1 cellular context compared by ENCODE assay signal in the genomic region with DNA sequence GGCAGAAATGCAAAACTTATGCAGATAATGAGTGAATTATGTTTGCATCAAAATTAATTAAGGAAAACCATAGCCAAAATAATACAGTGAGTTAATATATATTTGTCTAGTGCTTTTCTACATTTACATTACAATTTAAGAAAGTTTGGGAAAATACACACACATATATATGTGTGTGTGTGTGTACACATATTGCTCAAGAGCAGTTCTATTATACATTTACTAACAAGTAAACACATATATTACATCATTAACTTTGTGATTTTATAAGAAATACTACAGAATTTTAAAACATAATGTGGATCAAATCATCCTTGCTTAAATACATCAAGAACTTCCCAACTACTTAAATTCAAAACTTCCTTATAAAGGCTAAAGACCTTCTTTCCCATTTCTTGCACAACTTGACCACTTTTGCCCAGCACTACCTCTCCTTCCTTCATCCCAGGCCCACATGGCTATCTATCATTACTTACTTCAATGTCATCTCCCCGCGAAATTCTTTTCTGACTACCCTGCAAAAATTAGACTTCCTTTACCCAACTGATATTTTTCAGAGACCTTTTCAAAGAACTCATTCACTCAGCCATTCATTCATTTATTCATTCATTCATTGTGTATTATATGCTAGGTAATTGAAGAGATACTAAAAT.
TF ChIP-seq lines count a peak whose summit lies in the region.

No MANE protein-coding gene starts in this region.

TF ChIP-seq in WTC11, 78 proteins besides CTCF, POLR2A, EP300 and RAD21 (continued from another document):
- TF ChIP-seq, protein P1, sequence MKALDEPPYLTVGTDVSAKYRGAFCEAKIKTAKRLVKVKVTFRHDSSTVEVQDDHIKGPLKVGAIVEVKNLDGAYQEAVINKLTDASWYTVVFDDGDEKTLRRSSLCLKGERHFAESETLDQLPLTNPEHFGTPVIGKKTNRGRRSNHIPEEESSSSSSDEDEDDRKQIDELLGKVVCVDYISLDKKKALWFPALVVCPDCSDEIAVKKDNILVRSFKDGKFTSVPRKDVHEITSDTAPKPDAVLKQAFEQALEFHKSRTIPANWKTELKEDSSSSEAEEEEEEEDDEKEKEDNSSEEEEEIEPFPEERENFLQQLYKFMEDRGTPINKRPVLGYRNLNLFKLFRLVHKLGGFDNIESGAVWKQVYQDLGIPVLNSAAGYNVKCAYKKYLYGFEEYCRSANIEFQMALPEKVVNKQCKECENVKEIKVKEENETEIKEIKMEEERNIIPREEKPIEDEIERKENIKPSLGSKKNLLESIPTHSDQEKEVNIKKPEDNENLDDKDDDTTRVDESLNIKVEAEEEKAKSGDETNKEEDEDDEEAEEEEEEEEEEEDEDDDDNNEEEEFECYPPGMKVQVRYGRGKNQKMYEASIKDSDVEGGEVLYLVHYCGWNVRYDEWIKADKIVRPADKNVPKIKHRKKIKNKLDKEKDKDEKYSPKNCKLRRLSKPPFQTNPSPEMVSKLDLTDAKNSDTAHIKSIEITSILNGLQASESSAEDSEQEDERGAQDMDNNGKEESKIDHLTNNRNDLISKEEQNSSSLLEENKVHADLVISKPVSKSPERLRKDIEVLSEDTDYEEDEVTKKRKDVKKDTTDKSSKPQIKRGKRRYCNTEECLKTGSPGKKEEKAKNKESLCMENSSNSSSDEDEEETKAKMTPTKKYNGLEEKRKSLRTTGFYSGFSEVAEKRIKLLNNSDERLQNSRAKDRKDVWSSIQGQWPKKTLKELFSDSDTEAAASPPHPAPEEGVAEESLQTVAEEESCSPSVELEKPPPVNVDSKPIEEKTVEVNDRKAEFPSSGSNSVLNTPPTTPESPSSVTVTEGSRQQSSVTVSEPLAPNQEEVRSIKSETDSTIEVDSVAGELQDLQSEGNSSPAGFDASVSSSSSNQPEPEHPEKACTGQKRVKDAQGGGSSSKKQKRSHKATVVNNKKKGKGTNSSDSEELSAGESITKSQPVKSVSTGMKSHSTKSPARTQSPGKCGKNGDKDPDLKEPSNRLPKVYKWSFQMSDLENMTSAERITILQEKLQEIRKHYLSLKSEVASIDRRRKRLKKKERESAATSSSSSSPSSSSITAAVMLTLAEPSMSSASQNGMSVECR (CRISPR knock-in tag; IDR thresholded peaks at IDR 0.05; ENCODE audit: borderline replicate concordance) = no peak
- TF ChIP-seq, protein P2, sequence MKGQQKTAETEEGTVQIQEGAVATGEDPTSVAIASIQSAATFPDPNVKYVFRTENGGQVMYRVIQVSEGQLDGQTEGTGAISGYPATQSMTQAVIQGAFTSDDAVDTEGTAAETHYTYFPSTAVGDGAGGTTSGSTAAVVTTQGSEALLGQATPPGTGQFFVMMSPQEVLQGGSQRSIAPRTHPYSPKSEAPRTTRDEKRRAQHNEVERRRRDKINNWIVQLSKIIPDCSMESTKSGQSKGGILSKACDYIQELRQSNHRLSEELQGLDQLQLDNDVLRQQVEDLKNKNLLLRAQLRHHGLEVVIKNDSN (CRISPR knock-in tag; IDR thresholded peaks at IDR 0.05) = no peak
- TF ChIP-seq, protein P3, sequence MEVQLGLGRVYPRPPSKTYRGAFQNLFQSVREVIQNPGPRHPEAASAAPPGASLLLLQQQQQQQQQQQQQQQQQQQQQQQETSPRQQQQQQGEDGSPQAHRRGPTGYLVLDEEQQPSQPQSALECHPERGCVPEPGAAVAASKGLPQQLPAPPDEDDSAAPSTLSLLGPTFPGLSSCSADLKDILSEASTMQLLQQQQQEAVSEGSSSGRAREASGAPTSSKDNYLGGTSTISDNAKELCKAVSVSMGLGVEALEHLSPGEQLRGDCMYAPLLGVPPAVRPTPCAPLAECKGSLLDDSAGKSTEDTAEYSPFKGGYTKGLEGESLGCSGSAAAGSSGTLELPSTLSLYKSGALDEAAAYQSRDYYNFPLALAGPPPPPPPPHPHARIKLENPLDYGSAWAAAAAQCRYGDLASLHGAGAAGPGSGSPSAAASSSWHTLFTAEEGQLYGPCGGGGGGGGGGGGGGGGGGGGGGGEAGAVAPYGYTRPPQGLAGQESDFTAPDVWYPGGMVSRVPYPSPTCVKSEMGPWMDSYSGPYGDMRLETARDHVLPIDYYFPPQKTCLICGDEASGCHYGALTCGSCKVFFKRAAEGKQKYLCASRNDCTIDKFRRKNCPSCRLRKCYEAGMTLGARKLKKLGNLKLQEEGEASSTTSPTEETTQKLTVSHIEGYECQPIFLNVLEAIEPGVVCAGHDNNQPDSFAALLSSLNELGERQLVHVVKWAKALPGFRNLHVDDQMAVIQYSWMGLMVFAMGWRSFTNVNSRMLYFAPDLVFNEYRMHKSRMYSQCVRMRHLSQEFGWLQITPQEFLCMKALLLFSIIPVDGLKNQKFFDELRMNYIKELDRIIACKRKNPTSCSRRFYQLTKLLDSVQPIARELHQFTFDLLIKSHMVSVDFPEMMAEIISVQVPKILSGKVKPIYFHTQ (CRISPR knock-in tag; IDR thresholded peaks at IDR 0.05) = no peak
- TF ChIP-seq SP1 (CRISPR knock-in tag; conservative IDR thresholded peaks at IDR 0.05) = no peak
- TF ChIP-seq MXD4 (CRISPR knock-in tag; IDR thresholded peaks at IDR 0.05; ENCODE audit: borderline replicate concordance) = no peak
